ENCODE assay signal across 1 cellular context in the genomic region with DNA sequence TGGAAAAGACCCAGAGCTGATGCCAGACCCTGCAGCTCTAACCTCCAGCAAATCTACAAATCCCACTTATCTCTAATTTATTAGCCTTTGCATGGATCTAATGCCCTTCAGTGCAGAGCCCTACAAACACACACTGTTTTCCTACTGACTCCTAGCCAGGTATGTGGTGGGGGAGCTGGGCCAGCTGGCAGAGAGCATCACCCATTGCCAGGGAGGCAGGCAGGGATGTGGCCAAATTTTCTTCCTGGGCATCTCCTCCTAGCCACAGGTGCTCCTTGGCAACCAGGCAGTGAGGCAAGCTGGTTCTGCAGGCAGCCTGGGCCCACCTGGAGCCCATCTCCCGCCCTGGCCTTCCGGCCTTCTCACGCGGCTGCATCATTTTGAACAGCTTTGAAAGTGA.
TF ChIP-seq lines count a peak whose summit lies in the region.

No MANE protein-coding gene starts in this region.

TF ChIP-seq in HepG2, 621 proteins besides CTCF, POLR2A, EP300 and RAD21:
- no peak for TF ChIP-seq GRHL1 (CRISPR knock-in tag; conservative IDR thresholded peaks at IDR 0.05)
- TF ChIP-seq FOSL2 (CRISPR knock-in tag; IDR thresholded peaks at IDR 0.05): no peak
- TF ChIP-seq, protein P1, sequence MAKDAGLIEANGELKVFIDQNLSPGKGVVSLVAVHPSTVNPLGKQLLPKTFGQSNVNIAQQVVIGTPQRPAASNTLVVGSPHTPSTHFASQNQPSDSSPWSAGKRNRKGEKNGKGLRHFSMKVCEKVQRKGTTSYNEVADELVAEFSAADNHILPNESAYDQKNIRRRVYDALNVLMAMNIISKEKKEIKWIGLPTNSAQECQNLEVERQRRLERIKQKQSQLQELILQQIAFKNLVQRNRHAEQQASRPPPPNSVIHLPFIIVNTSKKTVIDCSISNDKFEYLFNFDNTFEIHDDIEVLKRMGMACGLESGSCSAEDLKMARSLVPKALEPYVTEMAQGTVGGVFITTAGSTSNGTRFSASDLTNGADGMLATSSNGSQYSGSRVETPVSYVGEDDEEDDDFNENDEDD (CRISPR knock-in tag; IDR thresholded peaks at IDR 0.05; ENCODE audit: borderline replicate concordance): no peak
- TF ChIP-seq ZNF761 (CRISPR knock-in tag; conservative IDR thresholded peaks at IDR 0.05): no peak
- TF ChIP-seq IKZF1 (IDR thresholded peaks at IDR 0.05): no peak
